In genomic region chr16:71796501-71796900, GRCh38 we compare ENCODE assay signal across 16 cellular contexts.
"Had no signal": no experiment of that assay in that cellular context is flagged by ENCODE, and none has a peak within 500 bp of the region (broad histone marks: within the 10 kb centered on the region; RNA-seq: fewer than 3 reads in every experiment).

No MANE protein-coding gene starts in this region.

- H3K27ac Mint-ChIP-seq: activated naive CD4-positive, alpha-beta T cell treated with anti-CD3 and anti-CD28 coated beads, Interleukin-2, amount 10 ng/mL, durations not matched to agents 7 days and 5 days had no signal

- H3K27me3 ChIP-seq: ascending aorta, right atrium auricular region, tibial artery, vagina had no signal

- H3K27me3 Mint-ChIP-seq: activated naive CD4-positive, alpha-beta T cell treated with anti-CD3 and anti-CD28 coated beads, Interleukin-2, amount 10 ng/mL, durations not matched to agents 7 days and 5 days; activated T-helper 17 cell treated with anti-CD3 and anti-CD28 coated beads, Interleukin-2, amount 50 U/mL, for 72 hours had no signal

- H3K9me3 ChIP-seq: ascending aorta, right atrium auricular region, tibial artery, vagina had no signal

- H3K9me3 Mint-ChIP-seq: activated naive CD4-positive, alpha-beta T cell treated with anti-CD3 and anti-CD28 coated beads, Interleukin-2, amount 10 ng/mL, durations not matched to agents 7 days and 5 days; activated T-helper 17 cell treated with anti-CD3 and anti-CD28 coated beads, Interleukin-2, amount 50 U/mL, for 72 hours; stimulated activated effector memory CD8-positive, alpha-beta T cell treated with anti-CD3 and anti-CD28 coated beads, Interleukin-12 subunit alpha, Interleukin-12 subunit beta, amount 100 ng/mL, for 72 hours had no signal

- H3K4me3 Mint-ChIP-seq: activated naive CD4-positive, alpha-beta T cell treated with anti-CD3 and anti-CD28 coated beads, Interleukin-2, amount 10 ng/mL, durations not matched to agents 7 days and 5 days; stimulated activated effector memory CD8-positive, alpha-beta T cell treated with anti-CD3 and anti-CD28 coated beads, Interleukin-12 subunit alpha, Interleukin-12 subunit beta, amount 100 ng/mL, for 72 hours had no signal

- ATAC-seq: activated T-helper 17 cell treated with anti-CD3 and anti-CD28 coated beads, Interleukin-2, amount 50 U/mL, for 72 hours; left ventricle myocardium superior; stimulated activated effector memory CD8-positive, alpha-beta T cell treated with anti-CD3 and anti-CD28 coated beads, Interleukin-12 subunit alpha, Interleukin-12 subunit beta, amount 100 ng/mL, for 72 hours had no signal

- H3K4me3 ChIP-seq: ascending aorta, right atrium auricular region, tibial artery, vagina had no signal

- DNase-seq: activated CD4-positive, alpha-beta T cell treated with anti-CD3 and anti-CD28 coated beads, Interleukin-2, amount 50 U/mL, for 4 hours; activated CD4-positive, CD25-positive, alpha-beta regulatory T cell treated with anti-CD3 and anti-CD28 coated beads, Interleukin-2, amount 50 U/mL, for 72 hours; activated CD8-positive, alpha-beta memory T cell treated with anti-CD3 and anti-CD28 coated beads, Interleukin-2, amount 50 U/mL, for 4 hours; activated naive CD4-positive, alpha-beta T cell treated with anti-CD3 and anti-CD28 coated beads, Interleukin-2, amount 10 ng/mL, durations not matched to agents 7 days and 5 days; caudate nucleus; cortex of kidney; left ventricle myocardium superior; mesendoderm; posterior cingulate gyrus; small intestine; tibial artery had no signal

- H3K27ac ChIP-seq: ascending aorta, right atrium auricular region, tibial artery, vagina had no signal

- H3K4me1 ChIP-seq: ascending aorta had no signal
